Comparison of ENCODE assay signal across 1 cellular context in the genomic region with DNA sequence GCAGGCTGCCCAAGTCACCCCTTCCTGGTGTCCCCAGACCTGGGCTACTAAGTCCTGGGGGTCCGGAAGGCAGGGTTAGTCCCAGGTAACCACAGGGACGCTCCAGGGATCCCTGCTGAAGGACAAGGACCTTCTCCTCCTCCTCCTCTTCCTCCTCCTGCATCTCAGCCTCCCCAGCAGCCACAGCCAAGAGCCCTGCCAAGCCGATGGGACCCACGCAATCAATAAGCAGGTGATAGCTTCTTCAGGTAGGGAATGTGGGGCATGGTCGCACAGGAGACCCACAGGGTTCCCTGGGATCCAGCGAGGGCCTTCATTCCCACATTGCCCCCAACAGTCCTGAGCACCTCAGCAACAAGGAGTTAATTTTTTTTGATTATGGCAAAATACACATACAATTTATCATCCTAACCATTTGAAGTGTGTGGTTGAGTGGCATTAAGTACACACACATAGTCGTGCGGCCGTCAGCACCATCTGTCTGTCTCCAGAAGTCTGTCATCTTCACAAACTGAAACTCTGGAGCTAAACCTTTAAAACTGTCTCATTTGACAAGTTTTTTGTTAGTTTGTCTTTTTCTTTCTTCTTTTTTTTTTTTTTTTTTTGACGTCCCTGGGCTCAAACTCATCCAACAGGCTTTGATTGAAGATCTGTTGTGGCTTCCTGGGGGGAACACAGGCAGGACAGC.
TF ChIP-seq lines count a peak whose summit lies in the region.

No MANE protein-coding gene starts in this region.

TF ChIP-seq in liver, 16 proteins besides CTCF, POLR2A, EP300 and RAD21 (continued from another document):
- TF ChIP-seq, protein P1, sequence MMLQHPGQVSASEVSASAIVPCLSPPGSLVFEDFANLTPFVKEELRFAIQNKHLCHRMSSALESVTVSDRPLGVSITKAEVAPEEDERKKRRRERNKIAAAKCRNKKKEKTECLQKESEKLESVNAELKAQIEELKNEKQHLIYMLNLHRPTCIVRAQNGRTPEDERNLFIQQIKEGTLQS (IDR thresholded peaks at IDR 0.05) = no peak
- TF ChIP-seq EGR1 (IDR thresholded peaks at IDR 0.05; ENCODE audit: low read depth in 2 of 2) (no peak), RXRA (IDR thresholded peaks at IDR 0.05) (no peak), YY1 (IDR thresholded peaks at IDR 0.05) (no peak), GABPA (IDR thresholded peaks at IDR 0.05 in 1 of 2, conservative IDR thresholded peaks at IDR 0.05 in 1 of 2) (no peak)
- TF ChIP-seq, protein P2, sequence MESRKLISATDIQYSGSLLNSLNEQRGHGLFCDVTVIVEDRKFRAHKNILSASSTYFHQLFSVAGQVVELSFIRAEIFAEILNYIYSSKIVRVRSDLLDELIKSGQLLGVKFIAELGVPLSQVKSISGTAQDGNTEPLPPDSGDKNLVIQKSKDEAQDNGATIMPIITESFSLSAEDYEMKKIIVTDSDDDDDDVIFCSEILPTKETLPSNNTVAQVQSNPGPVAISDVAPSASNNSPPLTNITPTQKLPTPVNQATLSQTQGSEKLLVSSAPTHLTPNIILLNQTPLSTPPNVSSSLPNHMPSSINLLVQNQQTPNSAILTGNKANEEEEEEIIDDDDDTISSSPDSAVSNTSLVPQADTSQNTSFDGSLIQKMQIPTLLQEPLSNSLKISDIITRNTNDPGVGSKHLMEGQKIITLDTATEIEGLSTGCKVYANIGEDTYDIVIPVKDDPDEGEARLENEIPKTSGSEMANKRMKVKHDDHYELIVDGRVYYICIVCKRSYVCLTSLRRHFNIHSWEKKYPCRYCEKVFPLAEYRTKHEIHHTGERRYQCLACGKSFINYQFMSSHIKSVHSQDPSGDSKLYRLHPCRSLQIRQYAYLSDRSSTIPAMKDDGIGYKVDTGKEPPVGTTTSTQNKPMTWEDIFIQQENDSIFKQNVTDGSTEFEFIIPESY (IDR thresholded peaks at IDR 0.05) = no peak
